In the genomic region with DNA sequence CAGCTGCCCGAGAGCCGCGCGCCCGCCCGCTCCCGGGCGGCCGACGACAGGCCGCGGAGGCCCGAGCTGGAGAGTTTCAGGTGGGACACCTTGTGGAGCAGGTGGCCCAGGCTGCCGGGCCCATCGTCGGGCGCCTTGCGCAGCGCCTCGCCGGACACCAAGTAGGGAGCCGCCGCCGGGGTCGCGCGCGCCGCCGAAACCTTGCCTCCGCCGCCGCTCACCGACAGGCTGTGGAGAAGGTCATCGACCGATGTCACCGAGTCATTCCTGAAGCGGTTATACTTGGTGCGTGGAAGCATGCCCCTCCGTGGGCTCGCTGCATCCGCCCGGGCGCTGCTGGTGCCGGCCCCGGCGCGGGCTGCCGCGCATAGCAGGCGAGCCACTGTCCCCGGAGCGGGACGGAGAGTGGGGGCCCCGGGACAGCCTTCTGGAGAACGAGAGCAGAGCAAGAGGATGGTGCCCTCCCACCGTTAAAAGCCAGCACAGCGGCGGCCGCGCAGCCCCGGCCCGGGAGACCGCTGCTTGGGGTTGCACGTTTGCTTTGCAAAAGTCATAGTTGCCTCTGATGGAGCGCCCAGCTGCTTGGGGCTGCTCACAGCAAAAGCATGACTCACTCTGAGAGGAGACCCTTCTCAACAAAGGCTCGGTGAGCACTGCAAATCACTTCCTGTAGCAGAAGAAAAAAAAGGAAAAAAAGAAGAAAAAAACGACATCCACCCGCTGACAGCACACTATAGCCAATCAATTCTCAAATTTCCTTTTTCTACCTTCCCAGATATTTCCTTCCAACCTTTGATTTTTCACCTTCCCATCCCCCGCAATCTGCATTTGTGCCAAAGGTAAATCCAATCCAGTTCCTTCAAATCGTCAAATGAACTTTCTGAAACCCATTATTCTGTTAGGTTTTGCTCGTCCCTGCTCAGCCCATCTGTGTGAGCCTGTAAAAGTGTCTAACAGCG, we compare ENCODE assay signal across 8 cellular contexts. TPM values are rescaled to one million over a fixed set of nuclear protein-coding genes. Genes with fewer than 3 reads are reported as not detected.
DNase-seq lines count a peak whose midpoint lies in the region; ATAC-seq and TF ChIP-seq lines count a peak whose summit lies in the region.

A gene with protein sequence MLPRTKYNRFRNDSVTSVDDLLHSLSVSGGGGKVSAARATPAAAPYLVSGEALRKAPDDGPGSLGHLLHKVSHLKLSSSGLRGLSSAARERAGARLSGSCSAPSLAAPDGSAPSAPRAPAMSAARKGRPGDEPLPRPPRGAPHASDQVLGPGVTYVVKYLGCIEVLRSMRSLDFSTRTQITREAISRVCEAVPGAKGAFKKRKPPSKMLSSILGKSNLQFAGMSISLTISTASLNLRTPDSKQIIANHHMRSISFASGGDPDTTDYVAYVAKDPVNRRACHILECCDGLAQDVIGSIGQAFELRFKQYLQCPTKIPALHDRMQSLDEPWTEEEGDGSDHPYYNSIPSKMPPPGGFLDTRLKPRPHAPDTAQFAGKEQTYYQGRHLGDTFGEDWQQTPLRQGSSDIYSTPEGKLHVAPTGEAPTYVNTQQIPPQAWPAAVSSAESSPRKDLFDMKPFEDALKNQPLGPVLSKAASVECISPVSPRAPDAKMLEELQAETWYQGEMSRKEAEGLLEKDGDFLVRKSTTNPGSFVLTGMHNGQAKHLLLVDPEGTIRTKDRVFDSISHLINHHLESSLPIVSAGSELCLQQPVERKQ (minus strand): TSS at position 657 of the 959 bp plus-strand sequence. CDS start 358 bp downstream, at position 299.

- H3K4me3 ChIP-seq in suprapubic skin = peak within 1 kb of the TSS; percentile 67

- no peaks in the 10 kb centered on the region for H3K9me3 Mint-ChIP-seq in activated CD8-positive, alpha-beta memory T cell treated with anti-CD3 and anti-CD28 coated beads, Interleukin-2, amount 10 ng/mL, durations not matched to agents 7 days and 5 days (ENCODE audit: low read depth)

- peaks cover 28% of the 10 kb centered on the region for H3K27me3 ChIP-seq in suprapubic skin

- no peak for TF ChIP-seq EP300 in suprapubic skin (IDR thresholded peaks at IDR 0.05)

- peaks cover 44% of the 10 kb centered on the region for H3K4me1 ChIP-seq in suprapubic skin

- H3K27me3 Mint-ChIP-seq in activated CD8-positive, alpha-beta memory T cell treated with anti-CD3 and anti-CD28 coated beads, Interleukin-2, amount 10 ng/mL, durations not matched to agents 7 days and 5 days = peaks cover 78% of the 10 kb centered on the region

- TF ChIP-seq POLR2A in suprapubic skin (IDR thresholded peaks at IDR 0.05) = no peak

- WGBS in suprapubic skin = 10% methylated on average over 39 of the region's 73 CpGs

- H3K27ac Mint-ChIP-seq in activated CD8-positive, alpha-beta memory T cell treated with anti-CD3 and anti-CD28 coated beads, Interleukin-2, amount 10 ng/mL, durations not matched to agents 7 days and 5 days = no peak within 1 kb of the TSS

- H3K36me3 ChIP-seq in suprapubic skin = no peaks in the 10 kb centered on the region

- ATAC-seq in activated CD8-positive, alpha-beta memory T cell treated with anti-CD3 and anti-CD28 coated beads, Interleukin-2, amount 10 ng/mL, durations not matched to agents 7 days and 5 days = no peak
- ATAC-seq in left lobe of liver (peak; percentile 2), HG02588 (IDR thresholded peaks at IDR 0.05; ENCODE audit: unreplicated experiment) (no peak)

- H3K4me3 Mint-ChIP-seq in activated CD8-positive, alpha-beta memory T cell treated with anti-CD3 and anti-CD28 coated beads, Interleukin-2, amount 10 ng/mL, durations not matched to agents 7 days and 5 days = peak within 1 kb of the TSS; percentile 29

- peak within 1 kb of the TSS; percentile 81 for H3K27ac ChIP-seq in suprapubic skin

- CTCF ChIA-PET in activated CD8-positive, alpha-beta memory T cell treated with anti-CD3 and anti-CD28 coated beads, Interleukin-2, amount 10 ng/mL, durations not matched to agents 7 days and 5 days (lab: Charles Lee) = no interaction called here

- no peak for TF ChIP-seq CTCF in suprapubic skin (IDR thresholded peaks at IDR 0.05)

- H3K9me3 ChIP-seq in suprapubic skin = no peaks in the 10 kb centered on the region

- H3K36me3 Mint-ChIP-seq in activated CD8-positive, alpha-beta memory T cell treated with anti-CD3 and anti-CD28 coated beads, Interleukin-2, amount 10 ng/mL, durations not matched to agents 7 days and 5 days = peaks cover 2% of the 10 kb centered on the region

- peaks cover 15% of the 10 kb centered on the region for H3K4me1 Mint-ChIP-seq in activated CD8-positive, alpha-beta memory T cell treated with anti-CD3 and anti-CD28 coated beads, Interleukin-2, amount 10 ng/mL, durations not matched to agents 7 days and 5 days

- no peak for DNase-seq in activated CD8-positive, alpha-beta memory T cell treated with anti-CD3 and anti-CD28 coated beads, Interleukin-2, amount 10 ng/mL, durations not matched to agents 7 days and 5 days
- DNase-seq in activated CD8-positive, alpha-beta memory T cell treated with anti-CD3 and anti-CD28 coated beads for 24 hours = no peak
- DNase-seq in astrocyte of the hippocampus (ENCODE audit: low read depth, low spot score) (peak; percentile 78), left lobe of liver (ENCODE audit: low spot score) (no peak), suprapubic skin (ENCODE audit: low spot score in 2 of 2) (no peak), NCI-H524 treated with DMSO at 0.1 percent for 48 hours (lab: John Stamatoyannopoulos, UW) (no peak), NK-92 (lab: John Stamatoyannopoulos, UW; ENCODE audit: unreplicated experiment) (no peak)

RNA-seq across cellular contexts. Expression of the gene that starts here (rescaled TPM):
- not detected for total RNA-seq in activated CD8-positive, alpha-beta memory T cell treated with anti-CD3 and anti-CD28 coated beads, Interleukin-2, amount 10 ng/mL, durations not matched to agents 7 days and 5 days
- total RNA-seq in left lobe of liver = 0.10 TPM
- total RNA-seq in suprapubic skin = 1 to 10 TPM; 1.7 to 6.0 (median 3.2) TPM

Comparison
In these comparisons a context has a peak if more than half of its experiments do, and no peak if none do; other contexts are left out.
1. Peak in ATAC-seq in left lobe of liver; RNA of the gene not detected or under 1 TPM.